ENCODE assay signal across 10 cellular contexts in the genomic region with DNA sequence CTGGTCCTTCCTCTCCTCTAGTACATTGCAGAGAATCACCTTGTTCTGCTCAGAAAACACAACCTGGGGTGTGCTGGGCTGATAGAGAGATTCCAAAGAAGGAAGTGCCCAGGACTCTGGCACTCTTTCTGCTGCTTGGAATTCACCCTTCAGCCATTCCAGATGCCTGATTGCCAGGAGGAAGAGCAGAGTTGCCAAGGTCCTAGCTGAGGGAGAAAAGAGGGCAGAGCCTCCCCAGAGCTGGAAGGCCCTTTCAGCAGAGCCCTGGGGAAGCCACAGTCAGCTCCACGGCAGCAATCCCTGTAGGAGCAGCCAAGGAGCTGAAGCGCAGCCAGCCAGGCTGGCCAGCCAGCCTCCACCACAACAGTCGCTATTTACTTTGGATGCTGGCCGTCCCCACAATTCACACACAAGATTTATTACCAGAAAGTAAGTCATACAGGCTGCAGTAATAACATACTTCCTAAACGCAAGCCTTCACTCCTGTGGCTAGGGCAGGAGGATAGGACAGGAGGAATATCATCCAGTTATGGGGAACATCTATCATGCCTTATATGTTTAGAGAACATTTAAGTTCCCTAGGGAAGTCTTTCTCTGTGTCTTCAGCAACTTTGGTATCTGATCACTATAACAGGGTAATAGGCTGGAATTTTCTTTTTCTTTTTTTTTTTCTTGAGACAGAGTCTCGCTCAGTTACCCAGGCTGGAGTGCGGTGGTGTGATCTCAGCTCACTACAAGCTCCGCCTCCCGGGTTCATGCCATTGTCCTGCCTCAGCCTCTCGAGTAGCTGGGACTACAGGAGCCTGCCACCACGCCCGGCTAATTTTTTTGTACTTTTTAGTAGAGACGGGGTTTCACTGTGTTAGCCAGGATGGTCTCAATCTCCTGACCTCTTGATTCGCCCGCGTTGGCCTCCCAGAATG. TPM values are rescaled to one million over a fixed set of nuclear protein-coding genes. Genes with fewer than 3 reads are reported as not detected.
DNase-seq lines count a peak whose midpoint lies in the region; ATAC-seq and TF ChIP-seq lines count a peak whose summit lies in the region.
"Had no signal": no experiment of that assay in that cellular context is flagged by ENCODE, and none has a peak within 500 bp of the region (broad histone marks: within the 10 kb centered on the region; RNA-seq: fewer than 3 reads in every experiment).

No MANE protein-coding gene starts in this region.

- H3K36me3 Mint-ChIP-seq in T-helper 17 cell (ENCODE audit: low read depth) = no peaks in the 10 kb centered on the region

- H3K4me3 ChIP-seq in gastroesophageal sphincter = no peak overlapping the region
- no peak overlapping the region for H3K4me3 ChIP-seq in ovary

- no peak for TF ChIP-seq CTCF in gastroesophageal sphincter (IDR thresholded peaks at IDR 0.05)
- no peak for TF ChIP-seq CTCF in ovary (IDR thresholded peaks at IDR 0.05)

- peak; percentile 95 for ATAC-seq in SK-N-SH treated with all-trans-retinoic acid at 6 μM for 48 hours
- peak; percentile 92 for ATAC-seq in gastroesophageal sphincter
- ATAC-seq in T-helper 17 cell = no peak
- no peak for ATAC-seq in activated CD4-positive, CD25-positive, alpha-beta regulatory T cell treated with anti-CD3 and anti-CD28 coated beads, Interleukin-2, amount 50 U/mL, for 24 hours
- ATAC-seq in GM19467 (IDR thresholded peaks at IDR 0.05; ENCODE audit: unreplicated experiment) = no peak

- H3K36me3 ChIP-seq in gastroesophageal sphincter = no peaks in the 10 kb centered on the region
- H3K36me3 ChIP-seq in ovary = no peaks in the 10 kb centered on the region

- no peaks in the 10 kb centered on the region for H3K9me3 ChIP-seq in gastroesophageal sphincter
- H3K9me3 ChIP-seq in ovary = no peaks in the 10 kb centered on the region
- H3K9me3 ChIP-seq in T-helper 17 cell (ENCODE audit: control insufficient read depth, low read length, poor library complexity, severe bottlenecking) = no peaks in the 10 kb centered on the region

- no peaks in the 10 kb centered on the region for H3K4me1 Mint-ChIP-seq in T-helper 17 cell

- H3K4me1 ChIP-seq in gastroesophageal sphincter = peaks cover 0 to 25% (median 9%) of the 10 kb centered on the region in 3 donors
- H3K4me1 ChIP-seq in ovary (ENCODE audit: insufficient read depth) = peaks cover 7% of the 10 kb centered on the region

- TF ChIP-seq EP300 in gastroesophageal sphincter (IDR thresholded peaks at IDR 0.05) (no peak), ovary (IDR thresholded peaks at IDR 0.05) (no peak)

- no peak overlapping the region for H3K27ac Mint-ChIP-seq in T-helper 17 cell

- intact Hi-C loops in ovary (cut with DNase I) = no loop called here

- H3K27ac ChIP-seq in gastroesophageal sphincter (peak overlapping the region; percentile 20 to 82 (median 76)), ovary (peak overlapping the region in 1 of 2 donors; percentile 46)

- 19 to 48% methylated on average over 5 to 8 of the region's 16 CpGs for whole genome bisulfite sequencing in gastroesophageal sphincter (ENCODE audit: low coverage in 1 of 2), 2 donors
- WGBS in ovary, 3 donors = 50 to 56% (median 51%) methylated on average over 16 of the region's 16 CpGs

- peaks cover 48% of the 10 kb centered on the region for H3K27me3 Mint-ChIP-seq in T-helper 17 cell

- H3K4me3 Mint-ChIP-seq in T-helper 17 cell = no peak overlapping the region

- peak; percentile 92 for DNase-seq in AG20443 (ENCODE audit: low spot score)
- DNase-seq in ovary = peak; percentile 71 to 81 (median 74)
- no peak for DNase-seq in T-helper 17 cell
- DNase-seq in DMS153 treated with DMSO at 0.1 percent for 48 hours (lab: John Stamatoyannopoulos, UW; ENCODE audit: unreplicated experiment) = no peak
- DNase-seq: activated naive CD4-positive, alpha-beta T cell treated with anti-CD3 and anti-CD28 coated beads, Interleukin-2, amount 50 U/mL, for 16 hours; NCI-H526 had no signal

- H3K27me3 ChIP-seq in gastroesophageal sphincter = no peaks in the 10 kb centered on the region
- no peaks in the 10 kb centered on the region for H3K27me3 ChIP-seq in ovary

- TF ChIP-seq POLR2A in gastroesophageal sphincter (IDR thresholded peaks at IDR 0.05) = no peak
- TF ChIP-seq POLR2A in ovary (IDR thresholded peaks at IDR 0.05) = no peak

TF ChIP-seq in SK-N-SH treated with all-trans-retinoic acid at 6 μM for 48 hours, 23 proteins besides CTCF, POLR2A, EP300 and RAD21:
- TF ChIP-seq PPARA (CRISPR knock-in tag; IDR thresholded peaks at IDR 0.05; ENCODE audit: borderline replicate concordance) (no peak), ISL1 (CRISPR knock-in tag; IDR thresholded peaks at IDR 0.05) (no peak), POU6F1 (CRISPR knock-in tag; IDR thresholded peaks at IDR 0.05; ENCODE audit: borderline replicate concordance, low read depth) (no peak), ZC3H10 (CRISPR knock-in tag; IDR thresholded peaks at IDR 0.05) (no peak)

RNA-seq across cellular contexts. Expression of gene SLC44A3, which starts 36.6 kb away (rescaled TPM):
- total RNA-seq in gastroesophageal sphincter (1 to 10 TPM in 3 of 4 donors, under 1 TPM in 1; 0.47 to 3.9 (median 1.2) TPM), ovary (1 to 10 TPM; 1.1 to 6.4 (median 3.3) TPM), T-helper 17 cell (1 to 10 TPM in 1 of 2 donors, under 1 TPM in 1; 0.68 to 2.1 TPM)
- 10 to 100 TPM in 1 of 2 donors, 1 to 10 TPM in 1; 1.4 to 31.3 TPM for polyA plus RNA-seq in ovary

Comparison
In these comparisons a context has a peak if more than half of its experiments do, and no peak if none do; other contexts are left out.
1. DNase-seq: peak in AG20443 (single experiment) and ovary (5 of 5); none in T-helper 17 cell (0 of 3) and DMS153 treated with DMSO at 0.1 percent for 48 hours (single experiment).
2. ATAC-seq: peak in SK-N-SH treated with all-trans-retinoic acid at 6 μM for 48 hours (single experiment) and gastroesophageal sphincter (single experiment); none in T-helper 17 cell (single experiment), activated CD4-positive, CD25-positive, alpha-beta regulatory T cell treated with anti-CD3 and anti-CD28 coated beads, Interleukin-2, amount 50 U/mL, for 24 hours (0 of 2) and GM19467 (single experiment).